11 cellular contexts compared by ENCODE assay signal in genomic region chr6:131530936-131531335, GRCh38. TPM values are rescaled to one million over a fixed set of nuclear protein-coding genes. Genes with fewer than 3 reads are reported as not detected.
"Had no signal": no experiment of that assay in that cellular context is flagged by ENCODE, and none has a peak within 500 bp of the region (broad histone marks: within the 10 kb centered on the region; RNA-seq: fewer than 3 reads in every experiment).

No MANE protein-coding gene starts in this region.

RNA-seq across cellular contexts. Expression of gene ARG1, which starts 42.1 kb away (rescaled TPM):
- total RNA-seq: activated CD4-positive, alpha-beta memory T cell treated with anti-CD3 and anti-CD28 coated beads, Interleukin-2, amount 10 ng/mL, durations not matched to agents 7 days and 5 days; activated CD8-positive, alpha-beta memory T cell treated with anti-CD3 and anti-CD28 coated beads for 36 hours; activated naive CD4-positive, alpha-beta T cell treated with anti-CD3 and anti-CD28 coated beads, Interleukin-2, amount 50 U/mL, for 72 hours; chondrocyte; M059J; PC-3; Peyer's patch; SJSA1; T-helper 2 cell treated with Interferon-gamma antibody and Interleukin-4, amounts not matched to agents 100 ng/mL and 5 ng/mL, for 36 hours had no signal
- polyA plus RNA-seq: aorta, SK-N-SH had no signal
